8 cellular contexts compared by ENCODE assay signal in the genomic region with DNA sequence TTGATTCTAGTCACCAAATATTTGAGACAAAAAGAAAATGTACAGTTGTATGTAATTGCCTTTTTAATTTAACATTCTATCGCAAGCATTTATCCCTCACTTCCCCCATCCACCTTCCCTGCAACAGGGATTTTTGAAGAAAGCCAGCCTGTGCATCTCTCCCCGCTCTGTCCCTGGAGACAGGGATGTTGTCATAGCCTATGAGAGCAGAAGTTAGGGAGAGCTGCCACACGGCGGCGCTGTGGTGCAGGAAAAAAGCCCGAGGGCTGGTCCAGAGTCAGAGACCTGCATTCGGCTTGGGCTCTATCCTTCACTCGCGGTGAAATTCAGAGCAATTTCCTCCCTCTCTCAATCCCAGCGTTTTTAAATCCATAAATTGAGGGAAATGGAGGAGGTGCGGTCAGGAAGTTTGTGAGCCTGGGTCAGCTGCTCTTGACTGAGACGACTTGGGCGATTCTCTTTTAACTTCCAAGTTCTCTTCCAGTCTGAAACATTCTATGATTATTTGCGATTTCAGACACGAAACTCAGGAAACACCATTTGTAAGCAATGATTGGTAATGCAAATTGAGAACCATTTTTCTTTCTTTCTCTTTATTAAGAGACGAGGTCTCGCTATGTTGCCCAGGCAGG. TPM values are rescaled to one million over a fixed set of nuclear protein-coding genes. Genes with fewer than 3 reads are reported as not detected.
DNase-seq lines count a peak whose midpoint lies in the region; ATAC-seq and TF ChIP-seq lines count a peak whose summit lies in the region.

No MANE protein-coding gene starts in this region.

- peaks cover 48% of the 10 kb centered on the region for H3K4me1 Mint-ChIP-seq in activated CD8-positive, alpha-beta memory T cell treated with anti-CD3 and anti-CD28 coated beads, Interleukin-2, amount 10 ng/mL, durations not matched to agents 7 days and 5 days
- H3K4me1 Mint-ChIP-seq in endodermal cell, result peaks cover 8% of the 10 kb centered on the region

- ATAC-seq in GM19438 (IDR thresholded peaks at IDR 0.05; ENCODE audit: low read depth, unreplicated experiment), result peak; percentile 92
- ATAC-seq in activated CD8-positive, alpha-beta memory T cell treated with anti-CD3 and anti-CD28 coated beads, Interleukin-2, amount 10 ng/mL, durations not matched to agents 7 days and 5 days, result peak; percentile 99

- no peaks in the 10 kb centered on the region for H3K36me3 Mint-ChIP-seq in activated CD8-positive, alpha-beta memory T cell treated with anti-CD3 and anti-CD28 coated beads, Interleukin-2, amount 10 ng/mL, durations not matched to agents 7 days and 5 days
- no peaks in the 10 kb centered on the region for H3K36me3 Mint-ChIP-seq in endodermal cell (ENCODE audit: low read depth)

- no peak overlapping the region for H3K4me3 Mint-ChIP-seq in activated CD8-positive, alpha-beta memory T cell treated with anti-CD3 and anti-CD28 coated beads, Interleukin-2, amount 10 ng/mL, durations not matched to agents 7 days and 5 days
- no peak overlapping the region for H3K4me3 Mint-ChIP-seq in endodermal cell

- CTCF ChIA-PET in activated CD8-positive, alpha-beta memory T cell treated with anti-CD3 and anti-CD28 coated beads, Interleukin-2, amount 10 ng/mL, durations not matched to agents 7 days and 5 days (lab: Charles Lee), result interaction anchor here (0.5 to 10.7 kb wide), 14 partner anchors 9 to 278 kb away, joined by 3 to 146 read pairs (median 3); no protein-coding TSS in a partner anchor

- no peak overlapping the region for H3K4me3 ChIP-seq in endodermal cell (ENCODE audit: low read length)

- peak overlapping the region; percentile 20 for H3K27ac Mint-ChIP-seq in activated CD8-positive, alpha-beta memory T cell treated with anti-CD3 and anti-CD28 coated beads, Interleukin-2, amount 10 ng/mL, durations not matched to agents 7 days and 5 days
- H3K27ac Mint-ChIP-seq in endodermal cell, result no peak overlapping the region

- H3K9me3 ChIP-seq in endodermal cell (ENCODE audit: control insufficient read depth, low read length), result no peaks in the 10 kb centered on the region

- no peak overlapping the region for H3K27ac ChIP-seq in endodermal cell (ENCODE audit: low read depth, low read length)

- DNase-seq in CMK (ENCODE audit: low read depth) (peak; percentile 56), HPDE6-E6E7 (ENCODE audit: extremely low spot score) (peak; percentile 76), NOMO-1 treated with dmso at 0.1 percent for 144 hours (lab: John Stamatoyannopoulos, UW; ENCODE audit: unreplicated experiment) (peak; percentile 45), endodermal cell (peak; percentile 97), midbrain (lab: John Stamatoyannopoulos, UW) (peak; percentile 90)
- peak; percentile 92 for DNase-seq in activated CD8-positive, alpha-beta memory T cell treated with anti-CD3 and anti-CD28 coated beads, Interleukin-2, amount 10 ng/mL, durations not matched to agents 7 days and 5 days
- DNase-seq in stimulated activated CD8-positive, alpha-beta memory T cell treated with anti-CD3 and anti-CD28 coated beads, Interleukin-4, amount 100 ng/mL, for 4 hours (ENCODE audit: low read depth in 2 of 2, low spot score in 1 of 2), result peak; percentile 59 to 79

- H3K9ac ChIP-seq in endodermal cell (ENCODE audit: extremely low read depth, low read length, poor library complexity, severe bottlenecking), result no peak overlapping the region

- TF ChIP-seq CTCF in endodermal cell (conservative IDR thresholded peaks at IDR 0.05), result peak; percentile 97

- no peaks in the 10 kb centered on the region for H3K36me3 ChIP-seq in endodermal cell (ENCODE audit: control insufficient read depth, insufficient read depth, low read length)

- H3K4me1 ChIP-seq in endodermal cell (ENCODE audit: control insufficient read depth, insufficient read depth, low read length), result no peaks in the 10 kb centered on the region

- H3K27me3 ChIP-seq in endodermal cell (ENCODE audit: control insufficient read depth, insufficient read depth, low read length, poor library complexity, severe bottlenecking), result no peaks in the 10 kb centered on the region

- H3K9me3 Mint-ChIP-seq in activated CD8-positive, alpha-beta memory T cell treated with anti-CD3 and anti-CD28 coated beads, Interleukin-2, amount 10 ng/mL, durations not matched to agents 7 days and 5 days (ENCODE audit: low read depth), result no peaks in the 10 kb centered on the region
- H3K9me3 Mint-ChIP-seq in endodermal cell, result no peaks in the 10 kb centered on the region

- H3K27me3 Mint-ChIP-seq in activated CD8-positive, alpha-beta memory T cell treated with anti-CD3 and anti-CD28 coated beads, Interleukin-2, amount 10 ng/mL, durations not matched to agents 7 days and 5 days, result no peaks in the 10 kb centered on the region
- peaks cover 4% of the 10 kb centered on the region for H3K27me3 Mint-ChIP-seq in endodermal cell (ENCODE audit: insufficient read depth)

- WGBS in endodermal cell (ENCODE audit: insufficient coverage in 1 of 2, insufficient read length in 1 of 2), 2 experiments, result 26 to 28% methylated on average over 14 to 17 of the region's 17 CpGs

RNA-seq across cellular contexts. Expression of gene HKDC1, which starts 17.5 kb away (rescaled TPM):
- 1 to 10 TPM in 1 of 2 experiments, under 1 TPM in 1; 0.61 to 2.7 TPM for total RNA-seq in activated CD8-positive, alpha-beta memory T cell treated with anti-CD3 and anti-CD28 coated beads, Interleukin-2, amount 10 ng/mL, durations not matched to agents 7 days and 5 days
- under 1 TPM in 1 of 2 donors, not detected in 1; 0.22 TPM for total RNA-seq in endodermal cell
- not detected for polyA plus RNA-seq in endodermal cell (2013, experiment 1 of 2)
- not detected for polyA plus RNA-seq in endodermal cell (2013, experiment 2 of 2)

RNA-seq across cellular contexts. Expression of gene HK1, which starts 40.7 kb away (rescaled TPM):
- total RNA-seq in activated CD8-positive, alpha-beta memory T cell treated with anti-CD3 and anti-CD28 coated beads, Interleukin-2, amount 10 ng/mL, durations not matched to agents 7 days and 5 days, result 100 to 1,000 TPM; 121 to 135 TPM
- total RNA-seq in endodermal cell, result 10 to 100 TPM; 38.0 to 78.8 TPM
- polyA plus RNA-seq in endodermal cell (2013, experiment 1 of 2), result 48.2 TPM
- 45.5 TPM for polyA plus RNA-seq in endodermal cell (2013, experiment 2 of 2)

RNA-seq across cellular contexts. Expression of gene SUPV3L1, which starts 57.6 kb away (rescaled TPM):
- total RNA-seq in activated CD8-positive, alpha-beta memory T cell treated with anti-CD3 and anti-CD28 coated beads, Interleukin-2, amount 10 ng/mL, durations not matched to agents 7 days and 5 days, result 10 to 100 TPM; 46.9 to 59.0 TPM
- total RNA-seq in endodermal cell, result 10 to 100 TPM; 36.3 to 38.6 TPM
- 30.9 TPM for polyA plus RNA-seq in endodermal cell (2013, experiment 1 of 2)
- 29.0 TPM for polyA plus RNA-seq in endodermal cell (2013, experiment 2 of 2)

Comparison
In these comparisons a context has a peak if more than half of its experiments do, and no peak if none do; other contexts are left out.
1. DNase-seq: peak in every context shown above with its lines; median percentile 97 in endodermal cell; 92 in activated CD8-positive, alpha-beta memory T cell treated with anti-CD3 and anti-CD28 coated beads, Interleukin-2, amount 10 ng/mL, durations not matched to agents 7 days and 5 days; 90 in midbrain; 76 in HPDE6-E6E7; 69 in stimulated activated CD8-positive, alpha-beta memory T cell treated with anti-CD3 and anti-CD28 coated beads, Interleukin-4, amount 100 ng/mL, for 4 hours; 56 in CMK; 45 in NOMO-1 treated with dmso at 0.1 percent for 144 hours.